Comparison of ENCODE assay signal across 24 cellular contexts in the genomic region with DNA sequence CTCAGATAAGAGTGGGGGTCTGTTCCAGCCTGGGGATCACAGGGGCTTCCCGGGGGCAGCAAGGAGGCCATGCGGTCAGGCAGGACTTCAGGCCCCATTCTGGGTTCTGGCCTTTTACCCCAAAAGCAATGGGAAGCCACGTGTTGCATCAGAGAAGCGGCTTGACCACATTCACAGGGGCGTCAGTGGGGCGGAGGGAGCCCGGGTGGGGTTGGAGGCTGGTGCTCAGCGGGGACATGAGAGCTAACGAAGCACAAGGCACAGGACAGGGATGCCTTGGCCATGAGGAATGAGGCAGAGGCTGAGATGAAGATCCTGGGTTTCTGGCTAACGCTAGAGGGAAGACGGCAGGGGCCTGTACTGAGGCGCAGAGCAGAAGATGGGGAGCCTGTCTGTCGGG. TPM values are rescaled to one million over a fixed set of nuclear protein-coding genes. Genes with fewer than 3 reads are reported as not detected.
DNase-seq lines count a peak whose midpoint lies in the region; ATAC-seq, FAIRE-seq and TF ChIP-seq lines count a peak whose summit lies in the region.
"Had no signal": no experiment of that assay in that cellular context is flagged by ENCODE, and none has a peak within 500 bp of the region (broad histone marks: within the 10 kb centered on the region; RNA-seq: fewer than 3 reads in every experiment).

No MANE protein-coding gene starts in this region.

- H3K4me2 ChIP-seq in GM23338 (no peak overlapping the region), GM12878 (ENCODE audit: control insufficient read depth, insufficient read depth) (no peak overlapping the region), neuronal stem cell (ENCODE audit: insufficient read depth, low read length, poor library complexity, severe bottlenecking) (no peak overlapping the region)

- TF ChIP-seq EP300 in GM12878 (IDR thresholded peaks at IDR 0.05; ENCODE audit: borderline replicate concordance in 1 of 2, control insufficient read depth in 1 of 2, low read depth in 2 of 2, low read length in 2 of 2) = no peak

- H3K18ac ChIP-seq in neuronal stem cell (ENCODE audit: low read length) = no peak overlapping the region

- TF ChIP-seq CTCF in GM23338 (conservative IDR thresholded peaks at IDR 0.05; ENCODE audit: low read depth in 2 of 2) (no peak), GM12878 (IDR thresholded peaks at IDR 0.05 in 2 of 3, conservative IDR thresholded peaks at IDR 0.05 in 1 of 3; ENCODE audit: control insufficient read depth in 2 of 3, extremely low read depth in 1 of 3, insufficient read depth in 1 of 3, low read depth in 3 of 3, low read length in 3 of 3) (no peak)

- no TSS peak for BruUV-seq in GM12878 (replicated peaks; lab: Mats Ljungman, UMichigan)

- H3K23ac ChIP-seq in neuronal stem cell (ENCODE audit: low read depth, low read length, poor library complexity) = no peak overlapping the region

- H3K79me2 ChIP-seq in GM23338 (replicated peaks; ENCODE audit: insufficient read depth) (peaks cover 88% of the 10 kb centered on the region), GM12878 (ENCODE audit: control insufficient read depth, insufficient read depth, low read length) (peaks cover 33% of the 10 kb centered on the region)

- H3K9me3 Mint-ChIP-seq in activated CD4-positive, alpha-beta T cell treated with anti-CD3 and anti-CD28 coated beads, Interleukin-2, amount 10 ng/mL, durations not matched to agents 7 days and 5 days = no peaks in the 10 kb centered on the region
- H3K9me3 Mint-ChIP-seq in GM23338 = no peaks in the 10 kb centered on the region
- H3K9me3 Mint-ChIP-seq: activated B cell treated with CpG ODN at 0.5 μM for 24 hours; activated naive CD4-positive, alpha-beta T cell treated with anti-CD3 and anti-CD28 coated beads, Interleukin-2, amount 50 U/mL, for 24 hours; activated T-cell treated with anti-CD3 and anti-CD28 coated beads, Interleukin-2, amount 50 U/mL, for 4 hours had no signal

- no peak overlapping the region for H3K4ac ChIP-seq in neuronal stem cell (ENCODE audit: low read length)

- peaks cover 89% of the 10 kb centered on the region for H3K36me3 Mint-ChIP-seq in activated CD4-positive, alpha-beta T cell treated with anti-CD3 and anti-CD28 coated beads, Interleukin-2, amount 10 ng/mL, durations not matched to agents 7 days and 5 days (ENCODE audit: low read depth)
- H3K36me3 Mint-ChIP-seq in GM23338 (ENCODE audit: low read depth) = peaks cover 99% of the 10 kb centered on the region
- H3K36me3 Mint-ChIP-seq: activated naive CD4-positive, alpha-beta T cell treated with anti-CD3 and anti-CD28 coated beads, Interleukin-2, amount 50 U/mL, for 24 hours had no signal

- POLR2A ChIA-PET in activated CD4-positive, alpha-beta T cell treated with anti-CD3 and anti-CD28 coated beads, Interleukin-2, amount 10 ng/mL, durations not matched to agents 7 days and 5 days (lab: Charles Lee) = no interaction called here
- POLR2A ChIA-PET in GM12878 (lab: Charles Lee) = no interaction called here

- intact Hi-C loops in GM12878 (cut with micrococcal nuclease; ENCODE audit: unreplicated experiment) = no loop called here

- no peak for ATAC-seq in GM23338
- ATAC-seq in GM12878 = no peak
- ATAC-seq in GM21619 (IDR thresholded peaks at IDR 0.05; ENCODE audit: unreplicated experiment) = no peak
- ATAC-seq: activated T-cell treated with anti-CD3 and anti-CD28 coated beads, Interleukin-2, amount 50 U/mL, for 4 hours; HCT116; lower lobe of right lung; psoas muscle; upper lobe of right lung had no signal

- H3K27me3 ChIP-seq in GM23338 (ENCODE audit: insufficient read depth) (no peaks in the 10 kb centered on the region), GM12878 (replicated peaks in 1 of 2; ENCODE audit: control insufficient read depth in 2 of 2, insufficient read depth in 2 of 2, low read length in 1 of 2) (no peaks in the 10 kb centered on the region), neuronal stem cell (ENCODE audit: control insufficient read depth in 3 of 3, insufficient read depth in 3 of 3, low read depth in 1 of 3, low read length in 3 of 3) (no peaks in the 10 kb centered on the region)
- H3K27me3 ChIP-seq: ascending aorta, upper lobe of right lung had no signal

- DNase-seq in activated CD4-positive, alpha-beta T cell treated with anti-CD3 and anti-CD28 coated beads, Interleukin-2, amount 10 ng/mL, durations not matched to agents 7 days and 5 days = no peak
- no peak for DNase-seq in activated CD4-positive, alpha-beta T cell treated with anti-CD3 and anti-CD28 coated beads for 48 hours
- no peak for DNase-seq in GM23338 (ENCODE audit: low spot score)
- DNase-seq in GM12878 (ENCODE audit: low read depth, low spot score) = no peak
- no peak for DNase-seq in neuronal stem cell (ENCODE audit: low spot score)
- no peak for DNase-seq in DMS153 treated with DMSO at 0.1 percent for 48 hours (lab: John Stamatoyannopoulos, UW; ENCODE audit: unreplicated experiment)
- no peak for DNase-seq in cerebellar cortex (ENCODE audit: low spot score)
- DNase-seq: activated B cell treated with CpG ODN at 0.5 μM for 24 hours; activated T-cell treated with anti-CD3 and anti-CD28 coated beads, Interleukin-2, amount 50 U/mL, for 4 hours; central memory CD4-positive, alpha-beta T cell; lower lobe of right lung; NCI-H1105 treated with DMSO at 0.1 percent for 48 hours; NCI-H2081; NCI-H345; NCI-H774; psoas muscle; substantia nigra had no signal

- no peak for FAIRE-seq in GM12878 (lab: Jason Lieb, UNC)
- FAIRE-seq: A204.1 had no signal

- SMC1A ChIA-PET in GM12878 (lab: Charles Lee; ENCODE audit: uncharacterized antibody, unreplicated experiment) = interaction anchor here (0.8 kb wide), 1 partner anchor 13 kb away, joined by 3 read pairs; no protein-coding TSS in a partner anchor

- no peaks in the 10 kb centered on the region for H3K27me3 Mint-ChIP-seq in activated CD4-positive, alpha-beta T cell treated with anti-CD3 and anti-CD28 coated beads, Interleukin-2, amount 10 ng/mL, durations not matched to agents 7 days and 5 days
- H3K27me3 Mint-ChIP-seq in GM23338 (ENCODE audit: insufficient read depth, low read depth, poor library complexity) = peaks cover 10% of the 10 kb centered on the region
- H3K27me3 Mint-ChIP-seq: activated naive CD4-positive, alpha-beta T cell treated with anti-CD3 and anti-CD28 coated beads, Interleukin-2, amount 50 U/mL, for 24 hours had no signal

- H3K9ac ChIP-seq in GM12878 (ENCODE audit: control insufficient read depth, insufficient read depth, low read length) (no peak overlapping the region), neuronal stem cell (ENCODE audit: low read depth, low read length, poor library complexity) (peak overlapping the region; percentile 2)

- H2BK15ac ChIP-seq in neuronal stem cell (ENCODE audit: low read length) = no peak overlapping the region

- H3K14ac ChIP-seq in neuronal stem cell (ENCODE audit: low read length) = no peak overlapping the region

- no peak for TF ChIP-seq RAD21 in GM12878 (IDR thresholded peaks at IDR 0.05; ENCODE audit: insufficient read depth, low read depth, low read length)

- no peaks in the 10 kb centered on the region for H3K9me3 ChIP-seq in GM12878 (replicated peaks; ENCODE audit: control insufficient read depth, insufficient read depth, low read length)
- no peaks in the 10 kb centered on the region for H3K9me3 ChIP-seq in neuronal stem cell (replicated peaks in 1 of 2; ENCODE audit: control insufficient read depth in 2 of 2, insufficient read depth in 1 of 2, low read depth in 1 of 2, low read length in 2 of 2)
- H3K9me3 ChIP-seq: ascending aorta, lower lobe of right lung, psoas muscle, upper lobe of right lung had no signal

- H3K4me1 Mint-ChIP-seq in activated CD4-positive, alpha-beta T cell treated with anti-CD3 and anti-CD28 coated beads, Interleukin-2, amount 10 ng/mL, durations not matched to agents 7 days and 5 days = peaks cover 60% of the 10 kb centered on the region
- peaks cover 12% of the 10 kb centered on the region for H3K4me1 Mint-ChIP-seq in GM23338
- H3K4me1 Mint-ChIP-seq: activated naive CD4-positive, alpha-beta T cell treated with anti-CD3 and anti-CD28 coated beads, Interleukin-2, amount 50 U/mL, for 24 hours had no signal

- H4K91ac ChIP-seq in neuronal stem cell (ENCODE audit: low read depth, low read length, poor library complexity) = no peak overlapping the region

- in situ Hi-C loops in GM12878 (cut with MboI) = no loop called here

- WGBS in GM12878 (ENCODE audit: insufficient coverage, insufficient replicate concordance, low lambda C conversion rate, missing lambda C conversion rate) = 92% methylated on average over 12 of the region's 13 CpGs
- no CpG with 5 or more reads among the region's 13 CpGs for WGBS in neuronal stem cell (ENCODE audit: extremely low coverage in 2 of 2, insufficient read length in 2 of 2, insufficient replicate concordance in 1 of 2), 2 donors

- H3K79me1 ChIP-seq in neuronal stem cell (ENCODE audit: low read depth, low read length) = peaks cover 12% of the 10 kb centered on the region

- H3K4me1 ChIP-seq in GM23338 (ENCODE audit: insufficient read depth) (peaks cover 11% of the 10 kb centered on the region), GM12878 (ENCODE audit: control insufficient read depth, insufficient read depth, low read length) (peaks cover 7% of the 10 kb centered on the region; the same call in 1 of the 2 replicates), neuronal stem cell (ENCODE audit: control insufficient read depth in 2 of 2, insufficient read depth in 1 of 2, low read depth in 1 of 2, low read length in 2 of 2) (peaks cover 2 to 13% of the 10 kb centered on the region in 2 donors)
- H3K4me1 ChIP-seq: ascending aorta, lower lobe of right lung, psoas muscle, upper lobe of right lung had no signal

- H3K4me3 Mint-ChIP-seq in activated CD4-positive, alpha-beta T cell treated with anti-CD3 and anti-CD28 coated beads, Interleukin-2, amount 10 ng/mL, durations not matched to agents 7 days and 5 days = no peak overlapping the region
- no peak overlapping the region for H3K4me3 Mint-ChIP-seq in GM23338
- H3K4me3 Mint-ChIP-seq: activated B cell treated with CpG ODN at 0.5 μM for 24 hours; activated naive CD4-positive, alpha-beta T cell treated with anti-CD3 and anti-CD28 coated beads, Interleukin-2, amount 50 U/mL, for 24 hours; activated T-cell treated with anti-CD3 and anti-CD28 coated beads, Interleukin-2, amount 50 U/mL, for 4 hours had no signal

- H4K8ac ChIP-seq in neuronal stem cell (ENCODE audit: low read depth, low read length) = no peak overlapping the region

- H3F3A ChIP-seq in GM23338 (replicated peaks; ENCODE audit: low read depth) = no peaks in the 10 kb centered on the region

- H3K9me2 ChIP-seq in GM23338 (ENCODE audit: insufficient read depth) = no peaks in the 10 kb centered on the region

- TF ChIP-seq POLR2A in GM12878 (IDR thresholded peaks at IDR 0.05; ENCODE audit: low read depth, low read length) = peak; percentile 33; the same call in 1 of the 2 replicates

- RAD21 ChIA-PET in GM12878 (lab: Charles Lee; ENCODE audit: unreplicated experiment) = no interaction called here

- H3K27ac ChIP-seq in GM23338 (ENCODE audit: low read depth) (no peak overlapping the region), GM12878 (ENCODE audit: control insufficient read depth, insufficient read depth) (no peak overlapping the region), neuronal stem cell (replicated peaks; ENCODE audit: low read length) (no peak overlapping the region)
- H3K27ac ChIP-seq: ascending aorta, HL-60, lower lobe of right lung, psoas muscle, upper lobe of right lung had no signal

- H2AFZ ChIP-seq in GM23338 (no peak overlapping the region), GM12878 (ENCODE audit: control insufficient read depth, low read depth, low read length) (no peak overlapping the region), neuronal stem cell (ENCODE audit: low read length) (no peak overlapping the region)

- no peak overlapping the region for H2BK5ac ChIP-seq in neuronal stem cell (ENCODE audit: low read length)

- H3K4me3 ChIP-seq in GM23338 = no peak overlapping the region
- no peak overlapping the region for H3K4me3 ChIP-seq in GM12878
- no peak overlapping the region for H3K4me3 ChIP-seq in neuronal stem cell (ENCODE audit: low read length in 2 of 2)
- H3K4me3 ChIP-seq: ascending aorta, lower lobe of right lung, psoas muscle, upper lobe of right lung had no signal

- H2BK12ac ChIP-seq in neuronal stem cell (ENCODE audit: low read length) = no peak overlapping the region

- CTCF ChIA-PET in activated CD4-positive, alpha-beta T cell treated with anti-CD3 and anti-CD28 coated beads, Interleukin-2, amount 10 ng/mL, durations not matched to agents 7 days and 5 days (lab: Charles Lee) = interaction anchor here (1.2 to 1.7 kb wide), 3 partner anchors 10 to 16 kb away, joined by 4 to 9 read pairs (median 4); no protein-coding TSS in a partner anchor
- CTCF ChIA-PET in GM12878 (lab: Yijun Ruan, JAX) = no interaction called here

- peaks cover 90% of the 10 kb centered on the region for H3K36me3 ChIP-seq in GM23338 (ENCODE audit: insufficient read depth)
- peaks cover 39 to 41% of the 10 kb centered on the region in 2 experiments for H3K36me3 ChIP-seq in GM12878 (ENCODE audit: control insufficient read depth in 2 of 2, insufficient read depth in 2 of 2, low read length in 1 of 2)
- peaks cover 69 to 99% of the 10 kb centered on the region in 2 donors for H3K36me3 ChIP-seq in neuronal stem cell (replicated peaks in 1 of 2; ENCODE audit: control insufficient read depth in 2 of 2, insufficient read depth in 2 of 2, low read length in 2 of 2)
- H3K36me3 ChIP-seq: ascending aorta, lower lobe of right lung, upper lobe of right lung had no signal

- peak overlapping the region; percentile 1 for H2BK120ac ChIP-seq in neuronal stem cell (ENCODE audit: low read depth, low read length)

- H3K27ac Mint-ChIP-seq in activated CD4-positive, alpha-beta T cell treated with anti-CD3 and anti-CD28 coated beads, Interleukin-2, amount 10 ng/mL, durations not matched to agents 7 days and 5 days = peak overlapping the region; percentile 19
- H3K27ac Mint-ChIP-seq in GM23338 = peak overlapping the region; percentile 42; the same call in 1 of the 2 replicates
- H3K27ac Mint-ChIP-seq: activated B cell treated with CpG ODN at 0.5 μM for 24 hours; activated naive CD4-positive, alpha-beta T cell treated with anti-CD3 and anti-CD28 coated beads, Interleukin-2, amount 50 U/mL, for 24 hours had no signal

- H2AK5ac ChIP-seq in neuronal stem cell (ENCODE audit: low read depth, low read length) = no peak overlapping the region

- H4K20me1 ChIP-seq in GM23338 (replicated peaks; ENCODE audit: insufficient read depth) = peaks cover 50% of the 10 kb centered on the region
- 0 out of 2 replicates have a peak, but pooled peaks cover 2% of the 10 kb centered on the region for H4K20me1 ChIP-seq in GM12878 (ENCODE audit: control insufficient read depth, insufficient read depth)

RNA-seq across cellular contexts. Expression of a gene that starts 6.1 kb away (rescaled TPM):
- 100 to 1,000 TPM; 139 to 141 TPM for total RNA-seq in activated CD4-positive, alpha-beta T cell treated with anti-CD3 and anti-CD28 coated beads, Interleukin-2, amount 10 ng/mL, durations not matched to agents 7 days and 5 days
- total RNA-seq in GM23338 (2014; rRNA removed; shearing (Covaris generic)) = 49.2 and 54.8 TPM in 2 replicates
- polyA plus RNA-seq in GM23338 (2016; fragmentation: Nextera tagmentation; extraction: Ambion mirVana) (42.9 and 49.4 TPM in 2 replicates), GM12878 (2011; rRNA removed) (57.4 and 68.9 TPM in 2 replicates), GM12878 (2014; fragmentation: Illumina TruSeq; extraction: Trizol) (45.2 and 49.7 TPM in 2 replicates), GM12878 (2014; fragmentation: Nextera tagmentation; extraction: Ambion mirVana) (10 to 100 TPM; 12.7 to 12.9 TPM), GM12878 (2014; rRNA removed) (43.6 and 43.7 TPM in 2 replicates), GM12878 (2016; fragmentation: Nextera tagmentation; extraction: Ambion mirVana) (10 to 100 TPM; 52.4 to 63.1 TPM)
- total RNA-seq in GM12878 (2013; cell fraction: nucleolus; rRNA removed) = 48.9 and 49.7 TPM in 2 replicates
- total RNA-seq in GM12878 (2014; rRNA removed) (27.0 and 28.9 TPM in 2 replicates), GM12878 (2014; rRNA removed; fragmentation: Illumina TruSeq; extraction: Trizol) (35.3 and 35.4 TPM in 2 replicates), GM12878 (2021) (45.6 and 49.6 TPM in 2 replicates)
- polyA plus RNA-seq in GM12878 (2011; ENCODE audit: low read depth) = 15.9 TPM
- 54.1 and 63.5 TPM in 2 replicates for polyA plus RNA-seq in GM12878 (2011; cell fraction: cytosol; rRNA removed)
- polyA plus RNA-seq in GM12878 (2011; cell fraction: nucleus; rRNA removed) = 94.2 and 142 TPM in 2 replicates
- 21.1 and 22.8 TPM in 2 replicates for polyA plus RNA-seq in GM12878 (2012)
- 106 and 138 TPM in 2 replicates for polyA minus RNA-seq in GM12878 (2011; rRNA and poly(A)+ RNA removed)
- polyA minus RNA-seq in GM12878 (2011; cell fraction: cytosol; rRNA and poly(A)+ RNA removed) = 29.7 and 42.4 TPM in 2 replicates
- 25.0 and 25.6 TPM in 2 replicates for polyA minus RNA-seq in GM12878 (2011; cell fraction: nucleus; rRNA and poly(A)+ RNA removed)
- 60.7 TPM for polyA plus RNA-seq in neuronal stem cell (2013, experiment 1 of 2)
- polyA plus RNA-seq in neuronal stem cell (2013, experiment 2 of 2) = 61.4 TPM
- total RNA-seq: ascending aorta, psoas muscle had no signal
